Comparison of ENCODE assay signal across 8 cellular contexts in the genomic region with DNA sequence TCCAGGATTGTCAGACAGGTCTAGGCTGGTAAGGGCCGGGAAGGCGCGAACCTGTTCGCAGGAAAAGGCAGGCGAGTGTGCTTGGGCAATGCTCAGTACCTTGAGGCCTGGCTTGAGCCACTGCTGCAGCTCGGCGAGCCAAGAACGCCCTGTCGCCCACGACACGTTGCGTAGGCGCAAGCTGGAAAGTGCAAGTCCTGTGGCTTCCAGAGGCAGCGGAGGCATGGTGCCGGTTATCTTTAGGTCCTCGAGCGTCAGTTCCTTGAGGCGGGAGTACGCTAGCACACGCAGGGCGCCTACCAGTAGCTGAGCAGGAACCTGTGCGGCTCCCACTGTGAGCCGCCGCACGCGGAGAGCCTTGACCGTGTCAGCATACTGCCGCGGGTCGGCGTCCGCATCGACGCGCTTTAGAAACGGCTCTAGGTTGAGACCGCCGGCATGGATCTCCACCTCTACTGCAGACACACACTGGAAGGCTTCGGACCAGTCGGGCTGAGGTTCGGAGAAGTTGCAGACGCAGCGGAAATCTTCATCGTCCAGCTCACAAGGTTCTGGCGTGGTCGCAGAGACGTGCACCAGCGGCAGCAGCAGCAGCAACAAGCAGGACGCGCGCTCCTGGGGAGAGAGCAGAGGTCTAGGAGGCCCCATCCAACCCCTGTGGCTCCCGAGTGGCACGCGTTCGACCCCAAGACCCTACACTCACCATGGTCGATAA. TPM values are rescaled to one million over a fixed set of nuclear protein-coding genes. Genes with fewer than 3 reads are reported as not detected.
DNase-seq lines count a peak whose midpoint lies in the region; ATAC-seq, FAIRE-seq and TF ChIP-seq lines count a peak whose summit lies in the region.

No MANE protein-coding gene starts in this region.

- H3K27me3 Mint-ChIP-seq in activated CD4-positive, alpha-beta T cell treated with anti-CD3 and anti-CD28 coated beads for 36 hours = peaks cover 14% of the 10 kb centered on the region

- H3K27ac ChIP-seq in A549 (peak overlapping the region; percentile 45 to 83), cingulate gyrus (ENCODE audit: low read depth, low read length) (peak overlapping the region; percentile 58), lower lobe of right lung (peak overlapping the region; percentile 83)

- no peak for FAIRE-seq in A549 (lab: Jason Lieb, UNC)

- CTCF ChIA-PET in A549 (lab: Yijun Ruan, JAX) = interaction anchor here (1.0 to 3.9 kb wide), 2 partner anchors 58 to 86 kb away, joined by 5 to 21 read pairs; a partner anchor contains a TSS
- CTCF ChIA-PET in activated CD4-positive, alpha-beta T cell treated with anti-CD3 and anti-CD28 coated beads for 36 hours (lab: Charles Lee) = interaction anchor here (0.5 to 2.0 kb wide), 11 partner anchors 11 to 289 kb away, joined by 3 to 6 read pairs (median 4); a partner anchor contains a TSS

- TF ChIP-seq POLR2A in A549 (IDR thresholded peaks at IDR 0.05; ENCODE audit: low read length) = no peak

- no peak; a peak in 1 of 6 replicates for ATAC-seq in A549
- peak; percentile 52 for ATAC-seq in GM18873 (IDR thresholded peaks at IDR 0.05; ENCODE audit: low FRiP score, unreplicated experiment)
- peak; percentile 62 for ATAC-seq in HG03354 (IDR thresholded peaks at IDR 0.05; ENCODE audit: poor library complexity, severe bottlenecking, unreplicated experiment)
- ATAC-seq in activated CD4-positive, alpha-beta T cell treated with anti-CD3 and anti-CD28 coated beads for 36 hours = peak; percentile 67
- ATAC-seq in lower lobe of right lung = peak; percentile 74 to 75

- no peaks in the 10 kb centered on the region for H3K36me3 Mint-ChIP-seq in activated CD4-positive, alpha-beta T cell treated with anti-CD3 and anti-CD28 coated beads for 36 hours (ENCODE audit: low read depth)

- H3K4me3 ChIP-seq in A549 (0 out of 3 replicates have a peak overlapping the region, but pooled peaks have one; percentile 5), lower lobe of right lung (peak overlapping the region; percentile 67)

- peak overlapping the region; percentile 74 for H3K4me3 Mint-ChIP-seq in activated CD4-positive, alpha-beta T cell treated with anti-CD3 and anti-CD28 coated beads for 36 hours

- peaks cover 32% of the 10 kb centered on the region for H3K4me1 ChIP-seq in A549
- H3K4me1 ChIP-seq in lower lobe of right lung = peaks cover 40% of the 10 kb centered on the region

- H3K4me1 Mint-ChIP-seq in activated CD4-positive, alpha-beta T cell treated with anti-CD3 and anti-CD28 coated beads for 36 hours = peaks cover 31% of the 10 kb centered on the region

- no peak for TF ChIP-seq EP300 in A549 (IDR thresholded peaks at IDR 0.05)

- H3K9me3 Mint-ChIP-seq in activated CD4-positive, alpha-beta T cell treated with anti-CD3 and anti-CD28 coated beads for 36 hours (ENCODE audit: low read depth) = no peaks in the 10 kb centered on the region

- no peaks in the 10 kb centered on the region for H3K27me3 ChIP-seq in lower lobe of right lung (ENCODE audit: low read depth)

- peak overlapping the region; percentile 58 for H3K4me2 ChIP-seq in A549

- H3K36me3 ChIP-seq in lower lobe of right lung = no peaks in the 10 kb centered on the region

- no peak for TF ChIP-seq RAD21 in A549 (conservative IDR thresholded peaks at IDR 0.05 in 1 of 2, IDR thresholded peaks at IDR 0.05 in 1 of 2)

- peaks cover 14% of the 10 kb centered on the region for H3K9me3 ChIP-seq in A549
- no peaks in the 10 kb centered on the region for H3K9me3 ChIP-seq in lower lobe of right lung

- peak overlapping the region; percentile 73 for H3K27ac Mint-ChIP-seq in activated CD4-positive, alpha-beta T cell treated with anti-CD3 and anti-CD28 coated beads for 36 hours

- intact Hi-C loops in activated CD4-positive, alpha-beta T cell treated with anti-CD3 and anti-CD28 coated beads for 36 hours (cut with DNase I, micrococcal nuclease) = loop anchor here in 1 of 2 experiments (1.0 kb wide), 1 partner anchor 68 kb away; a partner anchor contains a TSS
- intact Hi-C loops in lower lobe of right lung (cut with DNase I) = loop anchor here (10.0 kb wide), 1 partner anchor 68 kb away; a partner anchor contains a TSS

- POLR2A ChIA-PET in A549 (lab: Yijun Ruan, JAX) = no interaction called here
- POLR2A ChIA-PET in activated CD4-positive, alpha-beta T cell treated with anti-CD3 and anti-CD28 coated beads for 36 hours (lab: Charles Lee) = interaction anchor here (0.7 to 1.2 kb wide), 3 partner anchors 67 to 83 kb away, joined by 3 to 4 read pairs (median 3); no protein-coding TSS in a partner anchor

- WGBS in A549 (ENCODE audit: missing lambda C conversion rate) = 85% methylated on average over 52 of the region's 56 CpGs

- TF ChIP-seq CTCF in A549 (IDR thresholded peaks at IDR 0.05) (no peak), lower lobe of right lung (IDR thresholded peaks at IDR 0.05) (no peak)

- DNase-seq in A549 (ENCODE audit: low read depth in 1 of 2, low spot score in 1 of 2) = no peak
- peak; percentile 69 for DNase-seq in activated CD4-positive, alpha-beta T cell treated with anti-CD3 and anti-CD28 coated beads for 36 hours
- peak; percentile 90 for DNase-seq in lower lobe of right lung
- DNase-seq in stimulated activated naive CD4-positive, alpha-beta T cell (lab: John Stamatoyannopoulos, UW) = peak; percentile 16 to 69 (median 44)
- DNase-seq in D341Med (ENCODE audit: low spot score) = no peak

TF ChIP-seq in A549, 52 proteins besides CTCF, POLR2A, EP300 and RAD21 (continues in another document):
- TF ChIP-seq GATA3 (IDR thresholded peaks at IDR 0.05; ENCODE audit: borderline replicate concordance) = no peak
- TF ChIP-seq, protein P1, sequence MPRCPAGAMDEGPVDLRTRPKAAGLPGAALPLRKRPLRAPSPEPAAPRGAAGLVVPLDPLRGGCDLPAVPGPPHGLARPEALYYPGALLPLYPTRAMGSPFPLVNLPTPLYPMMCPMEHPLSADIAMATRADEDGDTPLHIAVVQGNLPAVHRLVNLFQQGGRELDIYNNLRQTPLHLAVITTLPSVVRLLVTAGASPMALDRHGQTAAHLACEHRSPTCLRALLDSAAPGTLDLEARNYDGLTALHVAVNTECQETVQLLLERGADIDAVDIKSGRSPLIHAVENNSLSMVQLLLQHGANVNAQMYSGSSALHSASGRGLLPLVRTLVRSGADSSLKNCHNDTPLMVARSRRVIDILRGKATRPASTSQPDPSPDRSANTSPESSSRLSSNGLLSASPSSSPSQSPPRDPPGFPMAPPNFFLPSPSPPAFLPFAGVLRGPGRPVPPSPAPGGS (IDR thresholded peaks at IDR 0.05) = no peak
- TF ChIP-seq MAZ (IDR thresholded peaks at IDR 0.05; ENCODE audit: borderline replicate concordance, low read depth, low read length) = no peak
- no peak for TF ChIP-seq ZC3H11A (IDR thresholded peaks at IDR 0.05)
- no peak for TF ChIP-seq RARB (CRISPR knock-in tag; IDR thresholded peaks at IDR 0.05)
- TF ChIP-seq, protein P2, sequence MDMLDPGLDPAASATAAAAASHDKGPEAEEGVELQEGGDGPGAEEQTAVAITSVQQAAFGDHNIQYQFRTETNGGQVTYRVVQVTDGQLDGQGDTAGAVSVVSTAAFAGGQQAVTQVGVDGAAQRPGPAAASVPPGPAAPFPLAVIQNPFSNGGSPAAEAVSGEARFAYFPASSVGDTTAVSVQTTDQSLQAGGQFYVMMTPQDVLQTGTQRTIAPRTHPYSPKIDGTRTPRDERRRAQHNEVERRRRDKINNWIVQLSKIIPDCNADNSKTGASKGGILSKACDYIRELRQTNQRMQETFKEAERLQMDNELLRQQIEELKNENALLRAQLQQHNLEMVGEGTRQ (IDR thresholded peaks at IDR 0.05) = no peak

RNA-seq across cellular contexts. Expression of a gene that starts 0.5 kb away (rescaled TPM):
- polyA plus RNA-seq in A549 (2011; rRNA removed) (3.3 and 6.3 TPM in 2 replicates), A549 (2017; fragmentation: RNase III; extraction: RNeasy Plus Mini Kit Qiagen cat#74134 plus additional on column Dnase treatment) (2.0 to 3.5 TPM (median 2.9 TPM) in 3 replicates)
- 3.4 and 4.3 TPM in 2 replicates for polyA plus RNA-seq in A549 (2012; cell fraction: cytosol; rRNA removed)
- polyA plus RNA-seq in A549 (2012; cell fraction: nucleus; rRNA removed) = 8.4 and 11.5 TPM in 2 replicates
- 1.4 and 2.0 TPM in 2 replicates for polyA minus RNA-seq in A549 (2011; rRNA and poly(A)+ RNA removed)
- under 1 TPM; 0.26 to 0.43 TPM for total RNA-seq in activated CD4-positive, alpha-beta T cell treated with anti-CD3 and anti-CD28 coated beads for 36 hours
- 165 TPM for total RNA-seq in lower lobe of right lung

RNA-seq across cellular contexts. Expression of a gene that starts 6.7 kb away (rescaled TPM):
- polyA plus RNA-seq in A549 (2011; rRNA removed) (11.8 and 14.6 TPM in 2 replicates), A549 (2017; fragmentation: RNase III; extraction: RNeasy Plus Mini Kit Qiagen cat#74134 plus additional on column Dnase treatment) (13.3 to 18.1 TPM (median 16.1 TPM) in 3 replicates)
- polyA plus RNA-seq in A549 (2012; cell fraction: cytosol; rRNA removed) = 21.8 and 22.9 TPM in 2 replicates
- polyA plus RNA-seq in A549 (2012; cell fraction: nucleus; rRNA removed) = 109 and 131 TPM in 2 replicates
- polyA minus RNA-seq in A549 (2011; rRNA and poly(A)+ RNA removed) = 17.2 and 18.1 TPM in 2 replicates
- total RNA-seq in activated CD4-positive, alpha-beta T cell treated with anti-CD3 and anti-CD28 coated beads for 36 hours = 10 to 100 TPM; 36.5 to 36.6 TPM
- total RNA-seq in lower lobe of right lung = 12.3 TPM

RNA-seq across cellular contexts. Expression of a gene that starts 14.9 kb away (rescaled TPM):
- 100 and 119 TPM in 2 replicates for polyA plus RNA-seq in A549 (2011; rRNA removed)
- 251 and 267 TPM in 2 replicates for polyA plus RNA-seq in A549 (2012; cell fraction: cytosol; rRNA removed)
- polyA plus RNA-seq in A549 (2012; cell fraction: nucleus; rRNA removed) = 108 and 112 TPM in 2 replicates
- 175 to 185 TPM (median 180 TPM) in 3 replicates for polyA plus RNA-seq in A549 (2017; fragmentation: RNase III; extraction: RNeasy Plus Mini Kit Qiagen cat#74134 plus additional on column Dnase treatment)
- polyA minus RNA-seq in A549 (2011; rRNA and poly(A)+ RNA removed) = 13.2 and 15.0 TPM in 2 replicates
- total RNA-seq in activated CD4-positive, alpha-beta T cell treated with anti-CD3 and anti-CD28 coated beads for 36 hours = 10 to 100 TPM; 48.5 to 62.0 TPM
- 53.3 TPM for total RNA-seq in lower lobe of right lung

RNA-seq across cellular contexts. Expression of a gene that starts 15.1 kb away (rescaled TPM):
- polyA plus RNA-seq in A549 (2011; rRNA removed) (120 and 158 TPM in 2 replicates), A549 (2017; fragmentation: RNase III; extraction: RNeasy Plus Mini Kit Qiagen cat#74134 plus additional on column Dnase treatment) (150 to 170 TPM (median 160 TPM) in 3 replicates)
- 62.3 and 74.5 TPM in 2 replicates for polyA plus RNA-seq in A549 (2012; cell fraction: cytosol; rRNA removed)
- 39.0 and 55.2 TPM in 2 replicates for polyA plus RNA-seq in A549 (2012; cell fraction: nucleus; rRNA removed)
- polyA minus RNA-seq in A549 (2011; rRNA and poly(A)+ RNA removed) = 66.2 and 70.6 TPM in 2 replicates
- 100 to 1,000 TPM in 1 of 2 experiments, 10 to 100 TPM in 1; 97.1 to 187 TPM for total RNA-seq in activated CD4-positive, alpha-beta T cell treated with anti-CD3 and anti-CD28 coated beads for 36 hours
- total RNA-seq in lower lobe of right lung = 78.5 TPM

RNA-seq across cellular contexts. Expression of a gene that starts 32.2 kb away (rescaled TPM):
- 23.3 and 26.6 TPM in 2 replicates for polyA plus RNA-seq in A549 (2011; rRNA removed)
- polyA plus RNA-seq in A549 (2012; cell fraction: cytosol; rRNA removed) = 28.4 and 34.4 TPM in 2 replicates
- 63.2 and 66.3 TPM in 2 replicates for polyA plus RNA-seq in A549 (2012; cell fraction: nucleus; rRNA removed)
- polyA plus RNA-seq in A549 (2017; fragmentation: RNase III; extraction: RNeasy Plus Mini Kit Qiagen cat#74134 plus additional on column Dnase treatment) = 32.1 to 39.2 TPM (median 36.2 TPM) in 3 replicates
- 25.6 and 30.4 TPM in 2 replicates for polyA minus RNA-seq in A549 (2011; rRNA and poly(A)+ RNA removed)
- total RNA-seq in activated CD4-positive, alpha-beta T cell treated with anti-CD3 and anti-CD28 coated beads for 36 hours = 10 to 100 TPM; 25.9 to 31.7 TPM
- total RNA-seq in lower lobe of right lung = 22.4 TPM

Comparison
In these comparisons a context has a peak if more than half of its experiments do, and no peak if none do; other contexts are left out.
1. ATAC-seq: peak in GM18873 (single experiment), HG03354 (single experiment), activated CD4-positive, alpha-beta T cell treated with anti-CD3 and anti-CD28 coated beads for 36 hours (single experiment) and lower lobe of right lung (2 of 2); none in A549 (0 of 2).
2. DNase-seq: peak in activated CD4-positive, alpha-beta T cell treated with anti-CD3 and anti-CD28 coated beads for 36 hours (single experiment), lower lobe of right lung (single experiment) and stimulated activated naive CD4-positive, alpha-beta T cell (6 of 6); none in A549 (0 of 2) and D341Med (single experiment).
3. RNA of a gene that starts 0.5 kb away (total RNA-seq): 165 TPM in lower lobe of right lung (single experiment); 0.26 to 0.43 TPM in activated CD4-positive, alpha-beta T cell treated with anti-CD3 and anti-CD28 coated beads for 36 hours; every median in the first group is over 100 times any median in the second.
4. Peak in every context shown above with its lines, with median percentiles within 50 percentile points of each other: H3K27ac ChIP-seq.